38 cellular contexts compared by ENCODE assay signal in genomic region chr2:139763705-139764104, GRCh38.
"Had no signal": no experiment of that assay in that cellular context is flagged by ENCODE, and none has a peak within 500 bp of the region (broad histone marks: within the 10 kb centered on the region; RNA-seq: fewer than 3 reads in every experiment).

No MANE protein-coding gene starts in this region.

- ATAC-seq: activated CD4-positive, alpha-beta T cell treated with anti-CD3 and anti-CD28 coated beads for 36 hours; activated CD4-positive, CD25-positive, alpha-beta regulatory T cell treated with anti-CD3 and anti-CD28 coated beads, Interleukin-2, amount 50 U/mL, for 24 hours; activated CD8-positive, alpha-beta T cell treated with anti-CD3 and anti-CD28 coated beads for 36 hours; activated naive CD8-positive, alpha-beta T cell treated with anti-CD3 and anti-CD28 coated beads, Interleukin-2, amount 50 U/mL, for 24 hours; activated T-cell treated with anti-CD3 and anti-CD28 coated beads, Interleukin-2, amount 50 U/mL, for 4 hours; activated T-cell treated with anti-CD3 and anti-CD28 coated beads, Interleukin-2, amount 50 U/mL, for 72 hours; activated T-helper 17 cell treated with anti-CD3 and anti-CD28 coated beads, Interleukin-2, amount 50 U/mL, for 72 hours had no signal

- H3K27ac ChIP-seq: ascending aorta, cardiac muscle cell, VCaP had no signal

- H3K27me3 Mint-ChIP-seq: activated CD4-positive, alpha-beta T cell treated with anti-CD3 and anti-CD28 coated beads for 36 hours; activated CD4-positive, alpha-beta T cell treated with anti-CD3 and anti-CD28 coated beads, Interleukin-2, amount 10 ng/mL, durations not matched to agents 7 days and 5 days; activated CD8-positive, alpha-beta T cell treated with anti-CD3 and anti-CD28 coated beads for 36 hours; activated naive CD4-positive, alpha-beta T cell treated with anti-CD3 and anti-CD28 coated beads, Interleukin-2, amount 10 ng/mL, durations not matched to agents 7 days and 5 days; activated naive CD4-positive, alpha-beta T cell treated with anti-CD3 and anti-CD28 coated beads, Interleukin-2, amount 50 U/mL, for 24 hours; activated naive CD8-positive, alpha-beta T cell; activated naive CD8-positive, alpha-beta T cell treated with anti-CD3 and anti-CD28 coated beads, Interleukin-2, amount 10 ng/mL, durations not matched to agents 7 days and 5 days; activated naive CD8-positive, alpha-beta T cell treated with anti-CD3 and anti-CD28 coated beads, Interleukin-2, amount 50 U/mL, for 24 hours; activated T-helper 17 cell treated with anti-CD3 and anti-CD28 coated beads, Interleukin-2, amount 50 U/mL, for 72 hours; brain; central memory CD8-positive, alpha-beta T cell had no signal

- H3K9me3 ChIP-seq: ascending aorta had no signal

- H3K27ac Mint-ChIP-seq: activated CD4-positive, alpha-beta T cell treated with anti-CD3 and anti-CD28 coated beads for 36 hours; activated CD4-positive, alpha-beta T cell treated with anti-CD3 and anti-CD28 coated beads, Interleukin-2, amount 10 ng/mL, durations not matched to agents 7 days and 5 days; activated CD8-positive, alpha-beta T cell treated with anti-CD3 and anti-CD28 coated beads for 36 hours; activated naive CD4-positive, alpha-beta T cell treated with anti-CD3 and anti-CD28 coated beads, Interleukin-2, amount 10 ng/mL, durations not matched to agents 7 days and 5 days; activated naive CD4-positive, alpha-beta T cell treated with anti-CD3 and anti-CD28 coated beads, Interleukin-2, amount 50 U/mL, for 24 hours; activated naive CD8-positive, alpha-beta T cell; activated naive CD8-positive, alpha-beta T cell treated with anti-CD3 and anti-CD28 coated beads, Interleukin-2, amount 10 ng/mL, durations not matched to agents 7 days and 5 days; activated naive CD8-positive, alpha-beta T cell treated with anti-CD3 and anti-CD28 coated beads, Interleukin-2, amount 50 U/mL, for 24 hours; activated T-cell treated with anti-CD3 and anti-CD28 coated beads, Interleukin-2, amount 50 U/mL, for 72 hours; activated T-helper 1 cell treated with anti-CD3 and anti-CD28 coated beads, Interleukin-12 subunit alpha, Interleukin-12 subunit beta, Interleukin-2, Interleukin-4 antibody, amounts not matched to agents 30 ng/mL and 10 ng/mL and 1 ng/mL, durations not matched to agents 14 hours and 24 hours and 36 hours; activated T-helper 17 cell treated with anti-CD3 and anti-CD28 coated beads, Interleukin-2, amount 50 U/mL, for 72 hours; brain; T-helper 1 cell treated with Interleukin-12 subunit alpha and Interleukin-12 subunit beta and Interleukin-4 antibody, amounts not matched to agents 30 μg/mL and 1 μg/mL, for 36 hours; T-helper 2 cell treated with Interferon-gamma antibody and Interleukin-4, amounts not matched to agents 5 μg/mL and 100 μg/mL, for 36 hours had no signal

- H3K36me3 ChIP-seq: ascending aorta, cardiac muscle cell had no signal

- H3K27me3 ChIP-seq: ascending aorta, cardiac muscle cell had no signal

- H3K36me3 Mint-ChIP-seq: activated naive CD4-positive, alpha-beta T cell treated with anti-CD3 and anti-CD28 coated beads, Interleukin-2, amount 10 ng/mL, durations not matched to agents 7 days and 5 days; activated naive CD4-positive, alpha-beta T cell treated with anti-CD3 and anti-CD28 coated beads, Interleukin-2, amount 50 U/mL, for 24 hours; activated naive CD8-positive, alpha-beta T cell; activated naive CD8-positive, alpha-beta T cell treated with anti-CD3 and anti-CD28 coated beads, Interleukin-2, amount 10 ng/mL, durations not matched to agents 7 days and 5 days; brain had no signal

- H3K4me3 ChIP-seq: ascending aorta, cardiac muscle cell had no signal

- H3K4me3 Mint-ChIP-seq: activated CD4-positive, alpha-beta T cell treated with anti-CD3 and anti-CD28 coated beads for 36 hours; activated CD4-positive, alpha-beta T cell treated with anti-CD3 and anti-CD28 coated beads, Interleukin-2, amount 10 ng/mL, durations not matched to agents 7 days and 5 days; activated CD8-positive, alpha-beta T cell treated with anti-CD3 and anti-CD28 coated beads for 36 hours; activated naive CD4-positive, alpha-beta T cell treated with anti-CD3 and anti-CD28 coated beads, Interleukin-2, amount 10 ng/mL, durations not matched to agents 7 days and 5 days; activated naive CD4-positive, alpha-beta T cell treated with anti-CD3 and anti-CD28 coated beads, Interleukin-2, amount 50 U/mL, for 24 hours; activated naive CD8-positive, alpha-beta T cell; activated naive CD8-positive, alpha-beta T cell treated with anti-CD3 and anti-CD28 coated beads, Interleukin-2, amount 10 ng/mL, durations not matched to agents 7 days and 5 days; activated naive CD8-positive, alpha-beta T cell treated with anti-CD3 and anti-CD28 coated beads, Interleukin-2, amount 50 U/mL, for 24 hours; activated T-cell treated with anti-CD3 and anti-CD28 coated beads, Interleukin-2, amount 50 U/mL, for 4 hours; activated T-cell treated with anti-CD3 and anti-CD28 coated beads, Interleukin-2, amount 50 U/mL, for 72 hours; activated T-helper 1 cell treated with anti-CD3 and anti-CD28 coated beads, Interleukin-12 subunit alpha, Interleukin-12 subunit beta, Interleukin-2, Interleukin-4 antibody, amounts not matched to agents 30 ng/mL and 10 ng/mL and 1 ng/mL, durations not matched to agents 14 hours and 24 hours and 36 hours; activated T-helper 17 cell treated with anti-CD3 and anti-CD28 coated beads, Interleukin-2, amount 50 U/mL, for 72 hours; brain; central memory CD8-positive, alpha-beta T cell; T-helper 1 cell treated with Interleukin-12 subunit alpha and Interleukin-12 subunit beta and Interleukin-4 antibody, amounts not matched to agents 30 μg/mL and 1 μg/mL, for 36 hours; T-helper 2 cell treated with Interferon-gamma antibody and Interleukin-4, amounts not matched to agents 5 μg/mL and 100 μg/mL, for 36 hours had no signal

- DNase-seq: activated CD4-positive, alpha-beta T cell treated with anti-CD3 and anti-CD28 coated beads for 1 hour; activated CD4-positive, alpha-beta T cell treated with anti-CD3 and anti-CD28 coated beads for 36 hours; activated CD4-positive, alpha-beta T cell treated with anti-CD3 and anti-CD28 coated beads for 48 hours; activated CD4-positive, alpha-beta T cell treated with anti-CD3 and anti-CD28 coated beads, Interleukin-2, amount 10 ng/mL, durations not matched to agents 7 days and 5 days; activated CD4-positive, alpha-beta T cell treated with anti-CD3 and anti-CD28 coated beads, Interleukin-2, amount 50 U/mL, for 48 hours; activated CD4-positive, CD25-positive, alpha-beta regulatory T cell; activated CD8-positive, alpha-beta memory T cell treated with anti-CD3 and anti-CD28 coated beads, Interleukin-2, amount 50 U/mL, for 4 hours; activated CD8-positive, alpha-beta T cell treated with anti-CD3 and anti-CD28 coated beads for 36 hours; activated gamma-delta T cell; activated naive CD4-positive, alpha-beta T cell treated with anti-CD3 and anti-CD28 coated beads, Interleukin-2, amount 10 ng/mL, durations not matched to agents 7 days and 5 days; activated naive CD4-positive, alpha-beta T cell treated with Interleukin-2 at 50 U/mL for 16 hours; activated naive CD8-positive, alpha-beta T cell treated with anti-CD3 and anti-CD28 coated beads, Interleukin-2, amount 10 ng/mL, durations not matched to agents 7 days and 5 days; activated naive CD8-positive, alpha-beta T cell treated with anti-CD3 and anti-CD28 coated beads, Interleukin-2, amount 50 U/mL, for 24 hours; activated T-cell treated with anti-CD3 and anti-CD28 coated beads for 4 hours; activated T-cell treated with anti-CD3 and anti-CD28 coated beads, Interleukin-2, amount 50 U/mL, for 1 hour; activated T-cell treated with anti-CD3 and anti-CD28 coated beads, Interleukin-2, amount 50 U/mL, for 4 hours; activated T-cell treated with anti-CD3 and anti-CD28 coated beads, Interleukin-2, amount 50 U/mL, for 72 hours; amygdala; anterior cingulate cortex; caudate nucleus; cerebellar nuclear complex; T-helper 1 cell; T-helper 2 cell; T-helper 9 cell had no signal

- H3K9me3 Mint-ChIP-seq: activated naive CD4-positive, alpha-beta T cell treated with anti-CD3 and anti-CD28 coated beads, Interleukin-2, amount 50 U/mL, for 24 hours had no signal

- FAIRE-seq: bronchial epithelial cell, TTC549 had no signal

- H3K4me1 Mint-ChIP-seq: activated CD4-positive, alpha-beta T cell treated with anti-CD3 and anti-CD28 coated beads for 36 hours; activated CD4-positive, alpha-beta T cell treated with anti-CD3 and anti-CD28 coated beads, Interleukin-2, amount 10 ng/mL, durations not matched to agents 7 days and 5 days; activated naive CD4-positive, alpha-beta T cell treated with anti-CD3 and anti-CD28 coated beads, Interleukin-2, amount 10 ng/mL, durations not matched to agents 7 days and 5 days; activated naive CD4-positive, alpha-beta T cell treated with anti-CD3 and anti-CD28 coated beads, Interleukin-2, amount 50 U/mL, for 24 hours; activated naive CD8-positive, alpha-beta T cell treated with anti-CD3 and anti-CD28 coated beads, Interleukin-2, amount 10 ng/mL, durations not matched to agents 7 days and 5 days; activated naive CD8-positive, alpha-beta T cell treated with anti-CD3 and anti-CD28 coated beads, Interleukin-2, amount 50 U/mL, for 24 hours; activated T-helper 17 cell treated with anti-CD3 and anti-CD28 coated beads, Interleukin-2, amount 50 U/mL, for 72 hours; brain; central memory CD8-positive, alpha-beta T cell had no signal

- H3K4me1 ChIP-seq: ascending aorta had no signal
